22 cellular contexts compared by ENCODE assay signal in the genomic region with DNA sequence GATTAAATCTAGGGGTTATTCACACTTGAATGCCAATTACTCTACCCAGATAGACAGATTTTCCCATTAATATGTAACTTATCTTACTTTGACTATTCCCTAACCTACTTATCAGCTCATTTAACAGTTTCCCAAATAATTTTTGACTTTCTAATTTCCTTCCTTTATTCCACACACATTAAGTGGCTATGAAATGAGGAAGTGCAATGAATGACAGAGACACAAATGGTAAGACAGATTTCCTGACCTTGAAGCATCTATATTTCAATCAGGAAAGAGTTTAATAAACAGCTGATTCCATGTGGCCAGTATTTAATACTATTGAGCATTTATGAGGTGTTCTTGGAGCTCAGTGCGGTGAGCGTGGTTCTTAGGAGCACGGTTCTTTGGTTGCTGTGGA.
DNase-seq lines count a peak whose midpoint lies in the region; ATAC-seq, FAIRE-seq and TF ChIP-seq lines count a peak whose summit lies in the region.
"Had no signal": no experiment of that assay in that cellular context is flagged by ENCODE, and none has a peak within 500 bp of the region (broad histone marks: within the 10 kb centered on the region; RNA-seq: fewer than 3 reads in every experiment).

No MANE protein-coding gene starts in this region.

- no peaks in the 10 kb centered on the region for H3K9me2 ChIP-seq in hepatocyte (replicated peaks; ENCODE audit: insufficient read depth)

- H3K27me3 ChIP-seq in Caco-2 (replicated peaks; ENCODE audit: control insufficient read depth, insufficient read depth, low read length) = no peaks in the 10 kb centered on the region
- H3K27me3 ChIP-seq in hepatocyte = no peaks in the 10 kb centered on the region
- H3K27me3 ChIP-seq: right atrium auricular region had no signal

- TF ChIP-seq CTCF in Caco-2 (IDR thresholded peaks at IDR 0.05; ENCODE audit: insufficient read depth in 1 of 2, low read depth in 1 of 2, low read length in 1 of 2, severe bottlenecking in 1 of 2, unreplicated experiment in 1 of 2) (no peak), hepatocyte (IDR thresholded peaks at IDR 0.05; ENCODE audit: poor library complexity) (no peak)

- DNase-seq in Caco-2 = no peak
- peak; percentile 7 for DNase-seq in KBM-7
- no peak for DNase-seq in hepatocyte (ENCODE audit: low spot score)
- peak; percentile 48 for DNase-seq in renal cortical epithelial cell (ENCODE audit: low read depth)
- DNase-seq in HTR-8/SVneo (ENCODE audit: insufficient read length, low spot score) = no peak
- DNase-seq in epidermal melanocyte (ENCODE audit: insufficient read length, low spot score) = no peak
- DNase-seq: activated CD4-positive, alpha-beta T cell treated with anti-CD3 and anti-CD28 coated beads, Interleukin-2, amount 50 U/mL, for 1 hour; CD8-positive, alpha-beta memory T cell; DMS79; effector memory CD4-positive, alpha-beta T cell; kidney; NCI-H1105 treated with DMSO at 0.1 percent for 48 hours; SIG-M5; stimulated activated CD8-positive, alpha-beta memory T cell treated with anti-CD3 and anti-CD28 coated beads, Interleukin-4, amount 100 ng/mL, for 48 hours had no signal

- no peaks in the 10 kb centered on the region for H3K36me3 Mint-ChIP-seq in Caco-2 (ENCODE audit: insufficient read depth, unreplicated experiment)
- H3K36me3 Mint-ChIP-seq: activated naive CD4-positive, alpha-beta T cell treated with anti-CD3 and anti-CD28 coated beads, Interleukin-2, amount 50 U/mL, for 72 hours; CD8-positive, alpha-beta memory T cell had no signal

- H3K27me3 Mint-ChIP-seq in Caco-2 (ENCODE audit: insufficient read depth, unreplicated experiment) = no peaks in the 10 kb centered on the region

- CTCF ChIA-PET in Caco-2 (lab: Charles Lee) = interaction anchor here (0.6 kb wide), 1 partner anchor 8 kb away, joined by 5 read pairs; no protein-coding TSS in a partner anchor

- no TSS peak for BruUV-seq in Caco-2 (replicated peaks; lab: Mats Ljungman, UMichigan)

- POLR2A ChIA-PET in Caco-2 (lab: Charles Lee) = no interaction called here

- in situ Hi-C loops in KBM-7 (cut with MboI; ENCODE audit: low pct_unique_long_range_greater_than_20kb, low sequenced_read_pairs) = no loop called here

- H3K4me1 ChIP-seq in Caco-2 = peaks cover 10% of the 10 kb centered on the region
- H3K4me1 ChIP-seq in hepatocyte (ENCODE audit: insufficient read depth) = peaks cover 10% of the 10 kb centered on the region
- H3K4me1 ChIP-seq: right atrium auricular region had no signal

- no peaks in the 10 kb centered on the region for H4K20me1 ChIP-seq in hepatocyte (ENCODE audit: insufficient read depth, poor library complexity, severe bottlenecking)

- no peak for FAIRE-seq in HTR-8/SVneo (lab: Jason Lieb, UNC)
- FAIRE-seq: kidney, urothelium cell line had no signal

- H3K4me3 Mint-ChIP-seq in Caco-2 (ENCODE audit: unreplicated experiment) = no peak overlapping the region
- H3K4me3 Mint-ChIP-seq: activated T-helper 1 cell treated with anti-CD3 and anti-CD28 coated beads, Interleukin-12 subunit alpha, Interleukin-12 subunit beta, Interleukin-2, Interleukin-4 antibody, amounts not matched to agents 30 ng/mL and 10 ng/mL and 1 ng/mL, durations not matched to agents 14 hours and 24 hours and 36 hours; CD8-positive, alpha-beta memory T cell; T-helper 1 cell treated with Interleukin-12 subunit alpha and Interleukin-12 subunit beta and Interleukin-4 antibody, amounts not matched to agents 30 μg/mL and 1 μg/mL, for 36 hours had no signal

- H3K36me3 ChIP-seq in Caco-2 (ENCODE audit: control insufficient read depth, insufficient read depth, low read length) (no peaks in the 10 kb centered on the region; the same call in 1 of the 2 replicates), hepatocyte (replicated peaks; ENCODE audit: insufficient read depth, low read depth) (no peaks in the 10 kb centered on the region)
- H3K36me3 ChIP-seq: right atrium auricular region had no signal

- intact Hi-C loops in Caco-2 (cut with micrococcal nuclease; ENCODE audit: unreplicated experiment) = no loop called here

- H3K9me3 Mint-ChIP-seq in Caco-2 (ENCODE audit: unreplicated experiment) = no peaks in the 10 kb centered on the region
- H3K9me3 Mint-ChIP-seq: activated naive CD4-positive, alpha-beta T cell treated with anti-CD3 and anti-CD28 coated beads, Interleukin-2, amount 50 U/mL, for 72 hours; activated T-helper 1 cell treated with anti-CD3 and anti-CD28 coated beads, Interleukin-12 subunit alpha, Interleukin-12 subunit beta, Interleukin-2, Interleukin-4 antibody, amounts not matched to agents 30 ng/mL and 10 ng/mL and 1 ng/mL, durations not matched to agents 14 hours and 24 hours and 36 hours; CD8-positive, alpha-beta memory T cell; T-helper 1 cell treated with Interleukin-12 subunit alpha and Interleukin-12 subunit beta and Interleukin-4 antibody, amounts not matched to agents 30 μg/mL and 1 μg/mL, for 36 hours had no signal

- H3K4me3 ChIP-seq in Caco-2 (ENCODE audit: low read depth, low read length) (no peak overlapping the region), hepatocyte (no peak overlapping the region)
- H3K4me3 ChIP-seq: right atrium auricular region had no signal

- H3K27ac ChIP-seq in hepatocyte = peak overlapping the region; percentile 62
- H3K27ac ChIP-seq: right atrium auricular region, VCaP had no signal

- H3K4me2 ChIP-seq in hepatocyte = peak overlapping the region; percentile 19

- peak overlapping the region; percentile 53 for H3K27ac Mint-ChIP-seq in Caco-2 (ENCODE audit: unreplicated experiment)
- H3K27ac Mint-ChIP-seq: activated naive CD4-positive, alpha-beta T cell treated with anti-CD3 and anti-CD28 coated beads, Interleukin-2, amount 50 U/mL, for 72 hours; activated T-helper 1 cell treated with anti-CD3 and anti-CD28 coated beads, Interleukin-12 subunit alpha, Interleukin-12 subunit beta, Interleukin-2, Interleukin-4 antibody, amounts not matched to agents 30 ng/mL and 10 ng/mL and 1 ng/mL, durations not matched to agents 14 hours and 24 hours and 36 hours; CD8-positive, alpha-beta memory T cell; T-helper 1 cell treated with Interleukin-12 subunit alpha and Interleukin-12 subunit beta and Interleukin-4 antibody, amounts not matched to agents 30 μg/mL and 1 μg/mL, for 36 hours had no signal

- no peaks in the 10 kb centered on the region for H3K79me2 ChIP-seq in hepatocyte

- 51% methylated on average over 3 of the region's 3 CpGs for WGBS in hepatocyte (ENCODE audit: low lambda C conversion rate, missing lambda C conversion rate)

- no peaks in the 10 kb centered on the region for H3K4me1 Mint-ChIP-seq in Caco-2 (ENCODE audit: low read depth, unreplicated experiment)
- H3K4me1 Mint-ChIP-seq: CD8-positive, alpha-beta memory T cell had no signal

- ATAC-seq in GM19452 (IDR thresholded peaks at IDR 0.05; ENCODE audit: unreplicated experiment) = no peak
- ATAC-seq: activated naive CD4-positive, alpha-beta T cell treated with anti-CD3 and anti-CD28 coated beads, Interleukin-2, amount 50 U/mL, for 72 hours; Panc1 had no signal

- H2AFZ ChIP-seq in hepatocyte = peak overlapping the region; percentile 2

- no peaks in the 10 kb centered on the region for H3K9me3 ChIP-seq in Caco-2
- no peaks in the 10 kb centered on the region for H3K9me3 ChIP-seq in hepatocyte (ENCODE audit: low read depth)
- H3K9me3 ChIP-seq: right atrium auricular region had no signal

Comparison
In these comparisons a context has a peak if more than half of its experiments do, and no peak if none do; other contexts are left out.
1. DNase-seq: peak in KBM-7 (single experiment) and renal cortical epithelial cell (single experiment); none in Caco-2 (0 of 2), hepatocyte (single experiment), HTR-8/SVneo (single experiment) and epidermal melanocyte (single experiment).